8 cellular contexts compared by ENCODE assay signal in genomic region chr3:62874398-62875102, GRCh38. TPM values are rescaled to one million over a fixed set of nuclear protein-coding genes. Genes with fewer than 3 reads are reported as not detected.
DNase-seq lines count a peak whose midpoint lies in the region; ATAC-seq and TF ChIP-seq lines count a peak whose summit lies in the region.

No MANE protein-coding gene starts in this region.

- no peaks in the 10 kb centered on the region for H3K79me2 ChIP-seq in OCI-LY1 (ENCODE audit: insufficient read depth, low read length)
- no peaks in the 10 kb centered on the region for H3K79me2 ChIP-seq in hepatocyte

- H3K36me3 ChIP-seq in OCI-LY1 (ENCODE audit: insufficient read depth, low read length): no peaks in the 10 kb centered on the region
- no peaks in the 10 kb centered on the region for H3K36me3 ChIP-seq in hepatocyte (replicated peaks; ENCODE audit: insufficient read depth, low read depth)

- peaks cover 37% of the 10 kb centered on the region for H3K27me3 Mint-ChIP-seq in activated CD4-positive, alpha-beta memory T cell treated with anti-CD3 and anti-CD28 coated beads for 36 hours

- CTCF ChIA-PET in activated CD4-positive, alpha-beta memory T cell treated with anti-CD3 and anti-CD28 coated beads for 36 hours (lab: Charles Lee): no interaction called here

- H3K9me2 ChIP-seq in OCI-LY1 (ENCODE audit: low read depth, low read length) (no peaks in the 10 kb centered on the region), hepatocyte (replicated peaks; ENCODE audit: insufficient read depth) (no peaks in the 10 kb centered on the region)

- WGBS in hepatocyte (ENCODE audit: low lambda C conversion rate, missing lambda C conversion rate): 1% methylated on average over 40 of the region's 70 CpGs

- no peaks in the 10 kb centered on the region for H4K20me1 ChIP-seq in OCI-LY1 (ENCODE audit: insufficient read depth, low read length)
- no peaks in the 10 kb centered on the region for H4K20me1 ChIP-seq in hepatocyte (ENCODE audit: insufficient read depth, poor library complexity, severe bottlenecking)

- H3K9me3 ChIP-seq in OCI-LY1 (ENCODE audit: low read length) (no peaks in the 10 kb centered on the region), hepatocyte (ENCODE audit: low read depth) (no peaks in the 10 kb centered on the region)

- peak overlapping the region; percentile 93 for H3K4me2 ChIP-seq in OCI-LY1 (ENCODE audit: low read length)
- peak overlapping the region; percentile 96 for H3K4me2 ChIP-seq in hepatocyte

- H2AFZ ChIP-seq in OCI-LY1 (ENCODE audit: low read length): no peak overlapping the region
- peak overlapping the region; percentile 37 for H2AFZ ChIP-seq in hepatocyte

- intact Hi-C loops in activated CD4-positive, alpha-beta memory T cell treated with anti-CD3 and anti-CD28 coated beads for 36 hours (cut with micrococcal nuclease): no loop called here

- peaks cover 3% of the 10 kb centered on the region for H3K4me1 Mint-ChIP-seq in activated CD4-positive, alpha-beta memory T cell treated with anti-CD3 and anti-CD28 coated beads for 36 hours (ENCODE audit: low read depth)

- H3K27ac ChIP-seq in OCI-LY1 (ENCODE audit: low read depth, low read length, poor library complexity, severe bottlenecking): no peak overlapping the region
- no peak overlapping the region for H3K27ac ChIP-seq in hepatocyte
- peak overlapping the region in 3 of 21 experiments; percentile 31 to 45 (median 31) for H3K27ac ChIP-seq in skin epidermis

- peaks cover 2% of the 10 kb centered on the region for H3K36me3 Mint-ChIP-seq in activated CD4-positive, alpha-beta memory T cell treated with anti-CD3 and anti-CD28 coated beads for 36 hours

- H3K4me1 ChIP-seq in OCI-LY1 (ENCODE audit: insufficient read depth, low read length, severe bottlenecking) (peaks cover 20% of the 10 kb centered on the region), hepatocyte (ENCODE audit: insufficient read depth) (no peaks in the 10 kb centered on the region)

- H3K4me3 ChIP-seq in OCI-LY1 (ENCODE audit: low read depth, low read length, poor library complexity, severe bottlenecking): peak overlapping the region; percentile 65
- peak overlapping the region; percentile 36 for H3K4me3 ChIP-seq in hepatocyte
- peak overlapping the region; percentile 15 to 45 (median 29) for H3K4me3 ChIP-seq in skin epidermis

- no peaks in the 10 kb centered on the region for H3F3A ChIP-seq in OCI-LY1 (ENCODE audit: insufficient read depth, low read length)

- no peak for TF ChIP-seq CTCF in OCI-LY1 (IDR thresholded peaks at IDR 0.05; ENCODE audit: low read length)
- no peak for TF ChIP-seq CTCF in hepatocyte (IDR thresholded peaks at IDR 0.05; ENCODE audit: poor library complexity)

- no peak overlapping the region for H3K4me3 Mint-ChIP-seq in activated CD4-positive, alpha-beta memory T cell treated with anti-CD3 and anti-CD28 coated beads for 36 hours

- peak overlapping the region; percentile 54 for H3K9ac ChIP-seq in OCI-LY1 (ENCODE audit: low read length)

- peak; percentile 5 for DNase-seq in hepatocyte (ENCODE audit: low spot score)
- DNase-seq in activated CD4-positive, alpha-beta memory T cell treated with anti-CD3 and anti-CD28 coated beads for 36 hours: no peak
- no peak for DNase-seq in activated CD8-positive, alpha-beta memory T cell treated with anti-CD3 and anti-CD28 coated beads, Interleukin-2, amount 50 U/mL, for 4 hours
- DNase-seq in inferior parietal cortex (ENCODE audit: extremely low spot score): no peak
- no peak for DNase-seq in KG1 (lab: John Stamatoyannopoulos, UW)

- H3K9me3 Mint-ChIP-seq in activated CD4-positive, alpha-beta memory T cell treated with anti-CD3 and anti-CD28 coated beads for 36 hours: no peaks in the 10 kb centered on the region

- POLR2A ChIA-PET in activated CD4-positive, alpha-beta memory T cell treated with anti-CD3 and anti-CD28 coated beads for 36 hours (lab: Charles Lee): no interaction called here

- peak; percentile 31 for ATAC-seq in HG02759 (IDR thresholded peaks at IDR 0.05; ENCODE audit: unreplicated experiment)

- peaks cover 4% of the 10 kb centered on the region; the same call in 1 of the 2 replicates for H3K27me3 ChIP-seq in OCI-LY1 (ENCODE audit: insufficient read depth, low read length)
- peaks cover 68% of the 10 kb centered on the region for H3K27me3 ChIP-seq in hepatocyte

- H3K27ac Mint-ChIP-seq in activated CD4-positive, alpha-beta memory T cell treated with anti-CD3 and anti-CD28 coated beads for 36 hours: no peak overlapping the region

RNA-seq across cellular contexts. Expression of gene CADPS, which starts 0.7 kb away (rescaled TPM):
- 6.6 and 8.1 TPM in 2 replicates for total RNA-seq in hepatocyte
- polyA plus RNA-seq in hepatocyte: 1.3 and 2.8 TPM in 2 replicates
- total RNA-seq in activated CD4-positive, alpha-beta memory T cell treated with anti-CD3 and anti-CD28 coated beads for 36 hours: not detected
